ENCODE assay signal across 23 cellular contexts in genomic region chr9:74935008-74935407, GRCh38. TPM values are rescaled to one million over a fixed set of nuclear protein-coding genes. Genes with fewer than 3 reads are reported as not detected.
A peak's percentile ranks its signal among the peaks of the same experiment; 100 is the strongest.
DNase-seq lines count a peak whose midpoint lies in the region; ATAC-seq and TF ChIP-seq lines count a peak whose summit lies in the region.
"Had no signal": no experiment of that assay in that cellular context is flagged by ENCODE, and none has a peak within 500 bp of the region (broad histone marks: within the 10 kb centered on the region; RNA-seq: fewer than 3 reads in every experiment).

No MANE protein-coding gene starts in this region.

- in situ Hi-C loops in GM23248 (cut with MboI): no loop called here

- no peak overlapping the region for H3K4me3 ChIP-seq in AG10803 (ENCODE audit: low read length)
- H3K4me3 ChIP-seq in GM23248: no peak overlapping the region
- H3K4me3 ChIP-seq in adipocyte (ENCODE audit: low read length): no peak overlapping the region
- H3K4me3 ChIP-seq in fibroblast of mammary gland (ENCODE audit: control insufficient read depth, low read depth, low read length): no peak overlapping the region
- H3K4me3 ChIP-seq in sigmoid colon: no peak overlapping the region
- H3K4me3 ChIP-seq: BLaER1 treated with 17β-estradiol and CSF1 and Interleukin-3, amounts not matched to agents 10 nM and 100 nM; GM23338; K562 had no signal

- no peaks in the 10 kb centered on the region for H3K79me2 ChIP-seq in GM23248 (ENCODE audit: insufficient read depth)

- DNase-seq in AG10803 (ENCODE audit: low read depth): peak; percentile 43
- DNase-seq in GM23248: peak; percentile 4
- DNase-seq in adipocyte (ENCODE audit: low read depth): peak; percentile 6
- DNase-seq in fibroblast of mammary gland (ENCODE audit: low read depth): peak; percentile 24
- DNase-seq in superior temporal gyrus (ENCODE audit: extremely low spot score): no peak
- no peak for DNase-seq in KG1 (lab: John Stamatoyannopoulos, UW)
- DNase-seq in sigmoid colon: no peak
- DNase-seq: Calu3; CD8-positive, alpha-beta T cell; DMS53; MV-4-11; NCI-H1417 treated with DMSO at 0.1 percent for 48 hours; NCI-H187 treated with DMSO at 0.1 percent for 48 hours; NCI-H226; NCI-H524 treated with DMSO at 0.1 percent for 48 hours; PC-3 had no signal

- H3K27me3 ChIP-seq in GM23248 (replicated peaks; ENCODE audit: insufficient read depth) (peaks cover 5% of the 10 kb centered on the region), adipocyte (replicated peaks; ENCODE audit: control insufficient read depth, insufficient read depth, low read length) (no peaks in the 10 kb centered on the region), sigmoid colon (no peaks in the 10 kb centered on the region)
- H3K27me3 ChIP-seq: BLaER1 treated with 17β-estradiol and CSF1 and Interleukin-3, amounts not matched to agents 10 nM and 100 nM had no signal

- no peaks in the 10 kb centered on the region for H3K9me2 ChIP-seq in GM23248 (ENCODE audit: insufficient read depth)

- no peaks in the 10 kb centered on the region for H3K9me3 ChIP-seq in GM23248 (ENCODE audit: low read depth)
- H3K9me3 ChIP-seq in adipocyte (ENCODE audit: control insufficient read depth, low read length): peaks cover 13% of the 10 kb centered on the region
- H3K9me3 ChIP-seq in sigmoid colon: no peaks in the 10 kb centered on the region

- H3K36me3 ChIP-seq in GM23248 (ENCODE audit: low read depth): no peaks in the 10 kb centered on the region
- H3K36me3 ChIP-seq in adipocyte (ENCODE audit: control insufficient read depth, insufficient read depth, low read length, severe bottlenecking): no peaks in the 10 kb centered on the region
- no peaks in the 10 kb centered on the region for H3K36me3 ChIP-seq in sigmoid colon
- H3K36me3 ChIP-seq: BLaER1 treated with 17β-estradiol and CSF1 and Interleukin-3, amounts not matched to agents 10 nM and 100 nM had no signal

- no peaks in the 10 kb centered on the region for H3F3A ChIP-seq in GM23248 (ENCODE audit: insufficient read depth)

- H3K4me1 ChIP-seq in GM23248 (ENCODE audit: insufficient read depth): no peaks in the 10 kb centered on the region
- peaks cover 3% of the 10 kb centered on the region for H3K4me1 ChIP-seq in adipocyte (ENCODE audit: control insufficient read depth, insufficient read depth, low read length)
- no peaks in the 10 kb centered on the region for H3K4me1 ChIP-seq in sigmoid colon
- H3K4me1 ChIP-seq: BLaER1 treated with 17β-estradiol and CSF1 and Interleukin-3, amounts not matched to agents 10 nM and 100 nM had no signal

- H3K27ac ChIP-seq in GM23248: no peak overlapping the region
- H3K27ac ChIP-seq in sigmoid colon: no peak overlapping the region
- H3K27ac ChIP-seq: BLaER1 treated with 17β-estradiol and CSF1 and Interleukin-3, amounts not matched to agents 10 nM and 100 nM; RWPE1 had no signal

- no peak overlapping the region for H3K4me2 ChIP-seq in GM23248 (ENCODE audit: unreplicated experiment)
- H3K4me2 ChIP-seq: BLaER1 treated with 17β-estradiol and CSF1 and Interleukin-3, amounts not matched to agents 10 nM and 100 nM; GM23338 had no signal

- no peak for ATAC-seq in HG02870 (IDR thresholded peaks at IDR 0.05; ENCODE audit: unreplicated experiment)
- ATAC-seq: CD8-positive, alpha-beta T cell; GM23338; HCT116; K562; PC-3 had no signal

- H3K9ac ChIP-seq in GM23248 (no peak overlapping the region), adipocyte (ENCODE audit: low read length) (no peak overlapping the region)
- H3K9ac ChIP-seq: BLaER1 treated with 17β-estradiol and CSF1 and Interleukin-3, amounts not matched to agents 10 nM and 100 nM had no signal

- TF ChIP-seq CTCF in AG10803 (conservative IDR thresholded peaks at IDR 0.05; ENCODE audit: low read length) (no peak), fibroblast of mammary gland (conservative IDR thresholded peaks at IDR 0.05; ENCODE audit: control insufficient read depth, insufficient read depth, low read depth, low read length) (no peak), sigmoid colon (IDR thresholded peaks at IDR 0.05) (no peak)

- intact Hi-C loops in sigmoid colon (cut with DNase I): no loop called here

- 29 to 33% methylated on average over 8 of the region's 8 CpGs for WGBS in GM23248 (ENCODE audit: low coverage in 1 of 2, low lambda C conversion rate in 2 of 2, missing lambda C conversion rate in 2 of 2), 2 experiments
- WGBS in sigmoid colon, 2 donors: 85 to 92% methylated on average over 8 of the region's 8 CpGs

- TF ChIP-seq EP300 in sigmoid colon (IDR thresholded peaks at IDR 0.05): no peak

- no peak for TF ChIP-seq POLR2A in sigmoid colon (IDR thresholded peaks at IDR 0.05)

- no peak overlapping the region for H2AFZ ChIP-seq in GM23248
- H2AFZ ChIP-seq: GM23338 had no signal

- no peaks in the 10 kb centered on the region for H4K20me1 ChIP-seq in GM23248 (ENCODE audit: insufficient read depth)
- H4K20me1 ChIP-seq: BLaER1 treated with 17β-estradiol and CSF1 and Interleukin-3, amounts not matched to agents 10 nM and 100 nM had no signal

RNA-seq across cellular contexts. Expression of gene C9orf40, which starts 17.7 kb away (rescaled TPM):
- 3.4 and 6.1 TPM in 2 replicates for total RNA-seq in GM23248 (2014; rRNA removed; shearing (Covaris generic))
- polyA plus RNA-seq in GM23248 (2016; fragmentation: Nextera tagmentation; extraction: Ambion mirVana): 8.0 and 8.5 TPM in 2 replicates
- 1 to 10 TPM; 4.9 to 7.5 (median 5.9) TPM for total RNA-seq in sigmoid colon
- polyA plus RNA-seq in sigmoid colon: 10 to 100 TPM in 1 of 3 donors, 1 to 10 TPM in 2; 6.6 to 12.3 (median 7.7) TPM

RNA-seq across cellular contexts. Expression of gene TRPM6, which starts 47.3 kb away (rescaled TPM):
- total RNA-seq in GM23248 (2014; rRNA removed; shearing (Covaris generic)): not detected in 2 replicates
- polyA plus RNA-seq in GM23248 (2016; fragmentation: Nextera tagmentation; extraction: Ambion mirVana) (not detected in 2 replicates), sigmoid colon (10 to 100 TPM in 2 of 3 donors, 1 to 10 TPM in 1; 6.7 to 12.7 (median 10.8) TPM)
- total RNA-seq in sigmoid colon: 1 to 10 TPM in 1 of 4 donors, under 1 TPM in 1, not detected in 2; 0.41 to 1.8 TPM
- total RNA-seq: Calu3; CD8-positive, alpha-beta T cell; G401; PC-3 had no signal

Comparison
In these comparisons a context has a peak if more than half of its experiments do, and no peak if none do; other contexts are left out.
1. DNase-seq: peak in AG10803 (single experiment), GM23248 (single experiment), adipocyte (single experiment) and fibroblast of mammary gland (single experiment); none in superior temporal gyrus (single experiment), KG1 (single experiment) and sigmoid colon (single experiment).